ENCODE assay signal across 8 cellular contexts in genomic region chr1:150876111-150876434, GRCh38. TPM values are rescaled to one million over a fixed set of nuclear protein-coding genes. Genes with fewer than 3 reads are reported as not detected.
DNase-seq lines count a peak whose midpoint lies in the region; ATAC-seq and TF ChIP-seq lines count a peak whose summit lies in the region.

No MANE protein-coding gene starts in this region.

- peaks cover 2 to 4% of the 10 kb centered on the region in 2 experiments for H3K36me3 ChIP-seq in trophoblast cell (ENCODE audit: control insufficient read depth in 1 of 2, insufficient read depth in 2 of 2, low read length in 2 of 2)

- peak overlapping the region; percentile 95 for H3K4me3 Mint-ChIP-seq in activated CD4-positive, alpha-beta T cell treated with anti-CD3 and anti-CD28 coated beads, Interleukin-2, amount 10 ng/mL, durations not matched to agents 7 days and 5 days
- H3K4me3 Mint-ChIP-seq in activated CD8-positive, alpha-beta T cell treated with anti-CD3 and anti-CD28 coated beads for 36 hours = peak overlapping the region; percentile 87

- intact Hi-C loops in activated CD8-positive, alpha-beta T cell treated with anti-CD3 and anti-CD28 coated beads for 36 hours (cut with micrococcal nuclease) = loop anchor here (5.0 kb wide), 1 partner anchor 46 kb away; no protein-coding TSS in a partner anchor
- intact Hi-C loops in Right ventricle myocardium superior (cut with DNase I) = no loop called here

- H3K9me3 ChIP-seq in trophoblast cell (ENCODE audit: insufficient read depth, low read depth, low read length) = no peaks in the 10 kb centered on the region

- peak overlapping the region; percentile 88 for H3K4me3 ChIP-seq in trophoblast cell (ENCODE audit: low read depth, low read length)

- no peak overlapping the region for H2BK12ac ChIP-seq in trophoblast cell (ENCODE audit: low read length)

- H3K27ac ChIP-seq in trophoblast cell (ENCODE audit: low read depth, low read length) = peak overlapping the region; percentile 88

- no peaks in the 10 kb centered on the region for H3K27me3 Mint-ChIP-seq in activated CD4-positive, alpha-beta T cell treated with anti-CD3 and anti-CD28 coated beads, Interleukin-2, amount 10 ng/mL, durations not matched to agents 7 days and 5 days
- H3K27me3 Mint-ChIP-seq in activated CD8-positive, alpha-beta T cell treated with anti-CD3 and anti-CD28 coated beads for 36 hours = no peaks in the 10 kb centered on the region

- POLR2A ChIA-PET in activated CD4-positive, alpha-beta T cell treated with anti-CD3 and anti-CD28 coated beads, Interleukin-2, amount 10 ng/mL, durations not matched to agents 7 days and 5 days (lab: Charles Lee) = no interaction called here
- POLR2A ChIA-PET in activated CD8-positive, alpha-beta T cell treated with anti-CD3 and anti-CD28 coated beads for 36 hours (lab: Charles Lee) = interaction anchor here (1.2 kb wide), 1 partner anchor 14 kb away, joined by 3 read pairs; no protein-coding TSS in a partner anchor

- H3K23ac ChIP-seq in trophoblast cell (ENCODE audit: low read length) = no peak overlapping the region

- H2BK5ac ChIP-seq in trophoblast cell (ENCODE audit: low read depth, low read length, poor library complexity) = peak overlapping the region; percentile 94

- H3K79me2 ChIP-seq in trophoblast cell (ENCODE audit: control insufficient read depth, insufficient read depth, low read length, poor library complexity) = peaks cover 6% of the 10 kb centered on the region

- peaks cover 9% of the 10 kb centered on the region for H3K79me1 ChIP-seq in trophoblast cell (ENCODE audit: low read length)

- TF ChIP-seq CTCF in activated CD8-positive, alpha-beta T cell treated with anti-CD3 and anti-CD28 coated beads for 36 hours (IDR thresholded peaks at IDR 0.05) = peak; percentile 16

- H3K18ac ChIP-seq in trophoblast cell (ENCODE audit: low read length) = peak overlapping the region; percentile 98

- peaks cover 33% of the 10 kb centered on the region for H3K4me1 Mint-ChIP-seq in activated CD4-positive, alpha-beta T cell treated with anti-CD3 and anti-CD28 coated beads, Interleukin-2, amount 10 ng/mL, durations not matched to agents 7 days and 5 days
- H3K4me1 Mint-ChIP-seq in activated CD8-positive, alpha-beta T cell treated with anti-CD3 and anti-CD28 coated beads for 36 hours (ENCODE audit: low read depth) = peaks cover 23% of the 10 kb centered on the region

- H3K14ac ChIP-seq in trophoblast cell (ENCODE audit: low read length) = peak overlapping the region; percentile 95

- H3K9ac ChIP-seq in trophoblast cell (ENCODE audit: low read length) = peak overlapping the region; percentile 67

- ATAC-seq in HG02642 (IDR thresholded peaks at IDR 0.05; ENCODE audit: poor library complexity, unreplicated experiment) (peak; percentile 28), Right ventricle myocardium superior (ENCODE audit: poor library complexity) (peak; percentile 72), HG02678 (IDR thresholded peaks at IDR 0.05; ENCODE audit: unreplicated experiment) (no peak)
- ATAC-seq in activated CD8-positive, alpha-beta T cell treated with anti-CD3 and anti-CD28 coated beads for 36 hours = peak; percentile 40

- H3K36me3 Mint-ChIP-seq in activated CD4-positive, alpha-beta T cell treated with anti-CD3 and anti-CD28 coated beads, Interleukin-2, amount 10 ng/mL, durations not matched to agents 7 days and 5 days (ENCODE audit: low read depth) = peaks cover 22% of the 10 kb centered on the region
- H3K36me3 Mint-ChIP-seq in activated CD8-positive, alpha-beta T cell treated with anti-CD3 and anti-CD28 coated beads for 36 hours (ENCODE audit: low read depth) = peaks cover 24% of the 10 kb centered on the region

- H4K8ac ChIP-seq in trophoblast cell (ENCODE audit: low read depth, low read length) = peak overlapping the region; percentile 93

- no peak overlapping the region for H2AK5ac ChIP-seq in trophoblast cell (ENCODE audit: low read length)

- peak overlapping the region; percentile 87 for H3K4ac ChIP-seq in trophoblast cell (ENCODE audit: low read depth, low read length)

- peak overlapping the region; percentile 95 for H2BK120ac ChIP-seq in trophoblast cell (ENCODE audit: insufficient read depth, low read length, poor library complexity)

- H2AFZ ChIP-seq in trophoblast cell (ENCODE audit: insufficient read depth, low read length, poor library complexity) = peak overlapping the region; percentile 76

- H4K12ac ChIP-seq in trophoblast cell (ENCODE audit: low read depth, low read length) = peak overlapping the region; percentile 96

- no peaks in the 10 kb centered on the region for H3K9me3 Mint-ChIP-seq in activated CD4-positive, alpha-beta T cell treated with anti-CD3 and anti-CD28 coated beads, Interleukin-2, amount 10 ng/mL, durations not matched to agents 7 days and 5 days
- no peaks in the 10 kb centered on the region for H3K9me3 Mint-ChIP-seq in activated CD8-positive, alpha-beta T cell treated with anti-CD3 and anti-CD28 coated beads for 36 hours

- no peak for DNase-seq in activated CD4-positive, alpha-beta T cell treated with anti-CD3 and anti-CD28 coated beads, Interleukin-2, amount 10 ng/mL, durations not matched to agents 7 days and 5 days
- no peak for DNase-seq in activated CD4-positive, alpha-beta T cell treated with anti-CD3 and anti-CD28 coated beads for 1 hour
- DNase-seq in NCI-H2227 treated with DMSO at 0.1 percent for 48 hours (lab: John Stamatoyannopoulos, UW) (peak; percentile 80), Right ventricle myocardium superior (no peak), trophoblast cell (peak; percentile 63 to 79)
- DNase-seq in activated CD8-positive, alpha-beta T cell treated with anti-CD3 and anti-CD28 coated beads for 36 hours = peak; percentile 72

- peak overlapping the region; percentile 94 for H4K91ac ChIP-seq in trophoblast cell (ENCODE audit: low read depth, low read length)

- H3K27me3 ChIP-seq in trophoblast cell (ENCODE audit: insufficient read depth, low read length) = no peaks in the 10 kb centered on the region

- WGBS in trophoblast cell (ENCODE audit: extremely low coverage, insufficient coverage, insufficient read length) = no CpG with 5 or more reads among the region's 21 CpGs

- CTCF ChIA-PET in activated CD4-positive, alpha-beta T cell treated with anti-CD3 and anti-CD28 coated beads, Interleukin-2, amount 10 ng/mL, durations not matched to agents 7 days and 5 days (lab: Charles Lee) = no interaction called here
- CTCF ChIA-PET in activated CD8-positive, alpha-beta T cell treated with anti-CD3 and anti-CD28 coated beads for 36 hours (lab: Charles Lee) = interaction anchor here (1.0 kb wide), 1 partner anchor 46 kb away, joined by 4 read pairs; no protein-coding TSS in a partner anchor

- peak overlapping the region; percentile 92 for H3K4me2 ChIP-seq in trophoblast cell (ENCODE audit: low read length)

- peak overlapping the region; percentile 94 for H3K27ac Mint-ChIP-seq in activated CD4-positive, alpha-beta T cell treated with anti-CD3 and anti-CD28 coated beads, Interleukin-2, amount 10 ng/mL, durations not matched to agents 7 days and 5 days
- H3K27ac Mint-ChIP-seq in activated CD8-positive, alpha-beta T cell treated with anti-CD3 and anti-CD28 coated beads for 36 hours = peak overlapping the region; percentile 92

- no peaks in the 10 kb centered on the region for H3K4me1 ChIP-seq in trophoblast cell (ENCODE audit: control insufficient read depth in 1 of 2, insufficient read depth in 2 of 2, low read length in 2 of 2)

RNA-seq across cellular contexts. Expression of gene ARNT, which starts 0.3 kb away (rescaled TPM):
- total RNA-seq in activated CD4-positive, alpha-beta T cell treated with anti-CD3 and anti-CD28 coated beads, Interleukin-2, amount 10 ng/mL, durations not matched to agents 7 days and 5 days = 10 to 100 TPM; 38.6 to 40.5 TPM
- total RNA-seq in activated CD8-positive, alpha-beta T cell treated with anti-CD3 and anti-CD28 coated beads for 36 hours = 10 to 100 TPM; 42.3 to 43.0 TPM
- 26.2 TPM for total RNA-seq in Right ventricle myocardium superior
- 20.6 and 22.1 TPM in 2 replicates for polyA plus RNA-seq in trophoblast cell (2013)

RNA-seq across cellular contexts. Expression of gene CTXND2, which starts 10.9 kb away (rescaled TPM):
- total RNA-seq in activated CD4-positive, alpha-beta T cell treated with anti-CD3 and anti-CD28 coated beads, Interleukin-2, amount 10 ng/mL, durations not matched to agents 7 days and 5 days = not detected
- total RNA-seq in activated CD8-positive, alpha-beta T cell treated with anti-CD3 and anti-CD28 coated beads for 36 hours = not detected
- not detected for total RNA-seq in Right ventricle myocardium superior
- polyA plus RNA-seq in trophoblast cell (2013) = not detected in 2 replicates

RNA-seq across cellular contexts. Expression of gene SETDB1, which starts 50.1 kb away (rescaled TPM):
- 10 to 100 TPM; 51.1 to 58.1 TPM for total RNA-seq in activated CD4-positive, alpha-beta T cell treated with anti-CD3 and anti-CD28 coated beads, Interleukin-2, amount 10 ng/mL, durations not matched to agents 7 days and 5 days
- 10 to 100 TPM; 45.1 to 52.3 TPM for total RNA-seq in activated CD8-positive, alpha-beta T cell treated with anti-CD3 and anti-CD28 coated beads for 36 hours
- 15.7 TPM for total RNA-seq in Right ventricle myocardium superior
- polyA plus RNA-seq in trophoblast cell (2013) = 21.2 and 23.1 TPM in 2 replicates

Comparison
In these comparisons a context has a peak if more than half of its experiments do, and no peak if none do; other contexts are left out.
1. DNase-seq: peak in NCI-H2227 treated with DMSO at 0.1 percent for 48 hours (single experiment), activated CD8-positive, alpha-beta T cell treated with anti-CD3 and anti-CD28 coated beads for 36 hours (single experiment) and trophoblast cell (2 of 2); none in activated CD4-positive, alpha-beta T cell treated with anti-CD3 and anti-CD28 coated beads, Interleukin-2, amount 10 ng/mL, durations not matched to agents 7 days and 5 days (single experiment), activated CD4-positive, alpha-beta T cell treated with anti-CD3 and anti-CD28 coated beads for 1 hour (single experiment) and Right ventricle myocardium superior (single experiment).